Comparison of ENCODE assay signal across 7 cellular contexts in genomic region chr10:18501198-18501597, GRCh38.
A peak's percentile ranks its signal among the peaks of the same experiment; 100 is the strongest.
DNase-seq lines count a peak whose midpoint lies in the region; ATAC-seq and TF ChIP-seq lines count a peak whose summit lies in the region.

No MANE protein-coding gene starts in this region.

- no peak overlapping the region for H3K4me3 ChIP-seq in GM23248
- H3K4me3 ChIP-seq in prostate gland: no peak overlapping the region

- H3K9me3 ChIP-seq in GM23248 (ENCODE audit: low read depth) (no peaks in the 10 kb centered on the region), prostate gland (no peaks in the 10 kb centered on the region)

- no peaks in the 10 kb centered on the region for H4K20me1 ChIP-seq in GM23248 (ENCODE audit: insufficient read depth)

- no peak for TF ChIP-seq CTCF in prostate gland (IDR thresholded peaks at IDR 0.05)

- H3K9ac ChIP-seq in GM23248: no peak overlapping the region

- H3F3A ChIP-seq in GM23248 (ENCODE audit: insufficient read depth): no peaks in the 10 kb centered on the region

- peak overlapping the region; percentile 30; the same call in 1 of the 2 replicates for H2AFZ ChIP-seq in GM23248

- H3K27me3 ChIP-seq in GM23248 (replicated peaks; ENCODE audit: insufficient read depth) (no peaks in the 10 kb centered on the region), prostate gland (replicated peaks; ENCODE audit: insufficient read depth) (no peaks in the 10 kb centered on the region)

- no peak for TF ChIP-seq POLR2A in prostate gland (IDR thresholded peaks at IDR 0.05)

- H3K4me1 ChIP-seq in GM23248 (ENCODE audit: insufficient read depth) (no peaks in the 10 kb centered on the region; the same call in 1 of the 2 replicates), prostate gland (replicated peaks) (no peaks in the 10 kb centered on the region)

- peak; percentile 98 for ATAC-seq in GM18511 (IDR thresholded peaks at IDR 0.05; ENCODE audit: unreplicated experiment)

- H3K36me3 ChIP-seq in GM23248 (ENCODE audit: low read depth) (no peaks in the 10 kb centered on the region), prostate gland (no peaks in the 10 kb centered on the region)

- intact Hi-C loops in prostate gland (cut with DNase I): no loop called here

- H3K27ac ChIP-seq in GM23248 (no peak overlapping the region), prostate gland (no peak overlapping the region)

- no peaks in the 10 kb centered on the region for H3K9me2 ChIP-seq in GM23248 (ENCODE audit: insufficient read depth)

- H3K4me2 ChIP-seq in GM23248 (ENCODE audit: unreplicated experiment): peak overlapping the region; percentile 16

- DNase-seq in GM23248: peak; percentile 69
- peak; percentile 54 for DNase-seq in LHCN-M2 (ENCODE audit: low read depth)
- peak; percentile 88 for DNase-seq in kidney tubule cell (ENCODE audit: low spot score)
- no peak for DNase-seq in NCI-H2227 treated with DMSO at 0.1 percent for 48 hours (lab: John Stamatoyannopoulos, UW)
- no peak for DNase-seq in NCI-H187 (lab: John Stamatoyannopoulos, UW)
- no peak for DNase-seq in prostate gland (ENCODE audit: low spot score)

- no peaks in the 10 kb centered on the region for H3K79me2 ChIP-seq in GM23248 (ENCODE audit: insufficient read depth)

- in situ Hi-C loops in GM23248 (cut with MboI): no loop called here

- 66 to 67% methylated on average over 3 of the region's 3 CpGs for whole genome bisulfite sequencing in GM23248 (ENCODE audit: low coverage in 1 of 2, low lambda C conversion rate in 2 of 2, missing lambda C conversion rate in 2 of 2), 2 experiments
- 84% methylated on average over 3 of the region's 3 CpGs for WGBS in prostate gland

Comparison
In these comparisons a context has a peak if more than half of its experiments do, and no peak if none do; other contexts are left out.
1. DNase-seq: peak in GM23248 (single experiment), LHCN-M2 (single experiment) and kidney tubule cell (single experiment); none in NCI-H2227 treated with DMSO at 0.1 percent for 48 hours (single experiment), NCI-H187 (0 of 2) and prostate gland (single experiment).